ENCODE assay signal across 18 cellular contexts in the genomic region with DNA sequence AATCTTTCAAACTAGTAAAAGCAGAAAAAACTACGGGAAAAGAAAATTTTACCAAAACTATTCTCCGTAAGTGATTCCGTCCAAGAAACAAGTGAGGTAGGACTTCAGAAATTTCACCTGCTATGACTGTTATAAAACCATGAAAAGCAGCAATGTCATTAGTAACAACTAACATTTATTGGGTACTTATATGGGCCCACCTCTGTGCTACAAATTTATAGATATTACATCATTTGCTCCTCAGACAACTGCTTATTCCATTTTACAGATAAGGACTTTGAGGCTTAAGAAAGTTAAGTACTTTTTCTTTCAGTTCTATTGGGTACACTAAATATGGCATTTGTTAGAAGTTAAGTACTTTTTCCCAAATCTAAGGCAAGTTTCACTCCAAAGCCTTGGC. TPM values are rescaled to one million over a fixed set of nuclear protein-coding genes. Genes with fewer than 3 reads are reported as not detected.
DNase-seq lines count a peak whose midpoint lies in the region; ATAC-seq, FAIRE-seq and TF ChIP-seq lines count a peak whose summit lies in the region.
"Had no signal": no experiment of that assay in that cellular context is flagged by ENCODE, and none has a peak within 500 bp of the region (broad histone marks: within the 10 kb centered on the region; RNA-seq: fewer than 3 reads in every experiment).

No MANE protein-coding gene starts in this region.

- no peaks in the 10 kb centered on the region for H3K4me1 ChIP-seq in HEK293 (ENCODE audit: control insufficient read depth, insufficient read depth, low read length)
- no peaks in the 10 kb centered on the region for H3K4me1 ChIP-seq in endothelial cell of umbilical vein (ENCODE audit: control insufficient read depth, extremely low read depth, insufficient read depth, low read length)

- H3K4me3 ChIP-seq in HEK293 (ENCODE audit: low read depth, low read length) (no peak overlapping the region), endothelial cell of umbilical vein (replicated peaks in 1 of 3; ENCODE audit: insufficient read depth in 1 of 3, low read depth in 1 of 3, low read length in 3 of 3) (no peak overlapping the region)
- H3K4me3 ChIP-seq: GM23338 had no signal

- dilution Hi-C loops in endothelial cell of umbilical vein (cut with MboI; ENCODE audit: extremely low pct_ligation_motif_present, low sequenced_read_pairs): no loop called here

- ATAC-seq in GM19035 (IDR thresholded peaks at IDR 0.05; ENCODE audit: unreplicated experiment): no peak
- ATAC-seq: GM23338, HCT116 had no signal

- DNase-seq in GM19239 (ENCODE audit: insufficient read length, low spot score) (no peak), endothelial cell of umbilical vein (ENCODE audit: low read depth, low spot score) (peak; percentile 59), SW480 (ENCODE audit: low spot score) (no peak), SHP77 treated with DMSO at 0.1 percent for 48 hours (lab: John Stamatoyannopoulos, UW) (no peak)
- DNase-seq: C1 segment of cervical spinal cord; Calu3; CD4-positive, alpha-beta memory T cell; COR-L47; DMS53; DMS79 treated with DMSO at 0.1 percent for 48 hours; GF-D8; H9; HFFc6 had no signal

- TF ChIP-seq CTCF in HEK293 (tag by site-specific recombination; IDR thresholded peaks at IDR 0.05) (no peak), endothelial cell of umbilical vein (IDR thresholded peaks at IDR 0.05; ENCODE audit: extremely low read depth in 1 of 2, insufficient read depth in 1 of 2, low read depth in 1 of 2, low read length in 2 of 2) (no peak)

- no peaks in the 10 kb centered on the region for H4K20me1 ChIP-seq in endothelial cell of umbilical vein (replicated peaks; ENCODE audit: control insufficient read depth, extremely low read depth, insufficient read depth, low read length)

- BruUV-seq in endothelial cell of umbilical vein (replicated peaks; lab: Mats Ljungman, UMichigan): no TSS peak

- no peaks in the 10 kb centered on the region for H3K9me1 ChIP-seq in endothelial cell of umbilical vein (replicated peaks; ENCODE audit: control insufficient read depth, extremely low read depth, insufficient read depth, low read length)

- FAIRE-seq in GM19239 (lab: Jason Lieb, UNC) (peak; percentile 31), endothelial cell of umbilical vein (lab: Jason Lieb, UNC) (no peak)
- FAIRE-seq: GM12891 had no signal

- no peaks in the 10 kb centered on the region for H3K79me2 ChIP-seq in endothelial cell of umbilical vein (ENCODE audit: control insufficient read depth, insufficient read depth, low read length)

- CTCF ChIA-PET in HEK293 (lab: Yijun Ruan, JAX): no interaction called here
- CTCF ChIA-PET in endothelial cell of umbilical vein (lab: Charles Lee): interaction anchor here (1.1 to 1.5 kb wide), 2 partner anchors 11 to 17 kb away, joined by 4 read pairs; no protein-coding TSS in a partner anchor

- no peak overlapping the region for H3K27ac ChIP-seq in HEK293 (ENCODE audit: extremely low read depth, low read depth, low read length)
- no peak overlapping the region for H3K27ac ChIP-seq in endothelial cell of umbilical vein (ENCODE audit: insufficient read depth, low read depth, low read length)

- POLR2A ChIA-PET in HEK293 (lab: Yijun Ruan, JAX) (no interaction called here), endothelial cell of umbilical vein (lab: Charles Lee) (no interaction called here)

- intact Hi-C loops in endothelial cell of umbilical vein (cut with micrococcal nuclease): no loop called here

- no peaks in the 10 kb centered on the region for H3K27me3 ChIP-seq in endothelial cell of umbilical vein (ENCODE audit: control insufficient read depth in 2 of 2, insufficient read depth in 2 of 2, low read length in 2 of 2)

- peak overlapping the region; percentile 48 for H2AFZ ChIP-seq in endothelial cell of umbilical vein (ENCODE audit: low read depth, low read length)
- H2AFZ ChIP-seq: GM23338 had no signal

- H3K36me3 ChIP-seq in HEK293 (ENCODE audit: control insufficient read depth in 2 of 2, insufficient read depth in 1 of 2, low read length in 2 of 2): no peaks in the 10 kb centered on the region
- no peaks in the 10 kb centered on the region for H3K36me3 ChIP-seq in endothelial cell of umbilical vein (ENCODE audit: control insufficient read depth in 2 of 2, extremely low read depth in 1 of 2, insufficient read depth in 2 of 2, low read length in 2 of 2)

- no peak for TF ChIP-seq POLR2A in endothelial cell of umbilical vein (IDR thresholded peaks at IDR 0.05; ENCODE audit: low read depth, low read length)

- no peaks in the 10 kb centered on the region for H3K9me3 ChIP-seq in HEK293 (ENCODE audit: control insufficient read depth, insufficient read depth, low read depth, low read length)
- H3K9me3 ChIP-seq in endothelial cell of umbilical vein (replicated peaks; ENCODE audit: control insufficient read depth, insufficient read depth, low read length): no peaks in the 10 kb centered on the region

- no peak overlapping the region for H3K9ac ChIP-seq in endothelial cell of umbilical vein (replicated peaks; ENCODE audit: extremely low read depth, insufficient read depth, low read length)

- H3K4me2 ChIP-seq in endothelial cell of umbilical vein (ENCODE audit: insufficient read depth, low read length): no peak overlapping the region
- H3K4me2 ChIP-seq: GM23338 had no signal

TF ChIP-seq in HEK293, 187 proteins besides CTCF, POLR2A, EP300 and RAD21:
- TF ChIP-seq ZNF473 (tag by site-specific recombination; IDR thresholded peaks at IDR 0.05) (no peak), ZFP69B (tag by site-specific recombination; IDR thresholded peaks at IDR 0.05) (peak; percentile 79), ZNF692 (tag by site-specific recombination; IDR thresholded peaks at IDR 0.05) (peak; percentile 94)
- TF ChIP-seq, protein P1, sequence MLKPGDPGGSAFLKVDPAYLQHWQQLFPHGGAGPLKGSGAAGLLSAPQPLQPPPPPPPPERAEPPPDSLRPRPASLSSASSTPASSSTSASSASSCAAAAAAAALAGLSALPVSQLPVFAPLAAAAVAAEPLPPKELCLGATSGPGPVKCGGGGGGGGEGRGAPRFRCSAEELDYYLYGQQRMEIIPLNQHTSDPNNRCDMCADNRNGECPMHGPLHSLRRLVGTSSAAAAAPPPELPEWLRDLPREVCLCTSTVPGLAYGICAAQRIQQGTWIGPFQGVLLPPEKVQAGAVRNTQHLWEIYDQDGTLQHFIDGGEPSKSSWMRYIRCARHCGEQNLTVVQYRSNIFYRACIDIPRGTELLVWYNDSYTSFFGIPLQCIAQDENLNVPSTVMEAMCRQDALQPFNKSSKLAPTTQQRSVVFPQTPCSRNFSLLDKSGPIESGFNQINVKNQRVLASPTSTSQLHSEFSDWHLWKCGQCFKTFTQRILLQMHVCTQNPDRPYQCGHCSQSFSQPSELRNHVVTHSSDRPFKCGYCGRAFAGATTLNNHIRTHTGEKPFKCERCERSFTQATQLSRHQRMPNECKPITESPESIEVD (tag by site-specific recombination; IDR thresholded peaks at IDR 0.05): peak; percentile 93

TF ChIP-seq in endothelial cell of umbilical vein, 7 proteins besides CTCF, POLR2A, EP300 and RAD21:
- TF ChIP-seq JUN (IDR thresholded peaks at IDR 0.05; ENCODE audit: borderline replicate concordance, insufficient read depth, insufficient read length, low read depth) (no peak), EZH2 (IDR thresholded peaks at IDR 0.05; ENCODE audit: borderline replicate concordance, low read depth, low read length, severe bottlenecking) (no peak), MYC (IDR thresholded peaks at IDR 0.05; ENCODE audit: low read depth, low read length) (no peak), FOS (IDR thresholded peaks at IDR 0.05; ENCODE audit: borderline replicate concordance, insufficient read depth, low read length) (no peak), GATA2 (IDR thresholded peaks at IDR 0.05; ENCODE audit: insufficient read depth, insufficient read length, low read depth, low read length) (no peak), POLR2AphosphoS5 (IDR thresholded peaks at IDR 0.05; ENCODE audit: insufficient read depth, low read depth, low read length) (no peak)
- TF ChIP-seq, protein P2, sequence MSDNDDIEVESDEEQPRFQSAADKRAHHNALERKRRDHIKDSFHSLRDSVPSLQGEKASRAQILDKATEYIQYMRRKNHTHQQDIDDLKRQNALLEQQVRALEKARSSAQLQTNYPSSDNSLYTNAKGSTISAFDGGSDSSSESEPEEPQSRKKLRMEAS (IDR thresholded peaks at IDR 0.05; ENCODE audit: insufficient read depth, insufficient read length): no peak

RNA-seq across cellular contexts. Expression of gene HACD1, which starts 36.3 kb away (rescaled TPM):
- total RNA-seq in endothelial cell of umbilical vein: 25.2 and 26.6 TPM in 2 replicates
- 16.1 and 17.4 TPM in 2 replicates for polyA plus RNA-seq in endothelial cell of umbilical vein
- polyA plus RNA-seq in endothelial cell of umbilical vein (2011; cell fraction: cytosol; rRNA removed): 13.7 and 14.5 TPM in 2 replicates
- 15.1 and 19.3 TPM in 2 replicates for polyA plus RNA-seq in endothelial cell of umbilical vein (2011; cell fraction: nucleus; rRNA removed)
- 9.9 and 10.9 TPM in 2 replicates for polyA plus RNA-seq in endothelial cell of umbilical vein (2012)
- 17.3 and 26.9 TPM in 2 replicates for polyA minus RNA-seq in endothelial cell of umbilical vein
- 14.2 TPM for polyA minus RNA-seq in endothelial cell of umbilical vein (2011; cell fraction: cytosol; rRNA and poly(A)+ RNA removed)
- 9.3 and 11.8 TPM in 2 replicates for polyA minus RNA-seq in endothelial cell of umbilical vein (2011; cell fraction: nucleus; rRNA and poly(A)+ RNA removed)
